ENCODE assay signal across 23 cellular contexts in the genomic region with DNA sequence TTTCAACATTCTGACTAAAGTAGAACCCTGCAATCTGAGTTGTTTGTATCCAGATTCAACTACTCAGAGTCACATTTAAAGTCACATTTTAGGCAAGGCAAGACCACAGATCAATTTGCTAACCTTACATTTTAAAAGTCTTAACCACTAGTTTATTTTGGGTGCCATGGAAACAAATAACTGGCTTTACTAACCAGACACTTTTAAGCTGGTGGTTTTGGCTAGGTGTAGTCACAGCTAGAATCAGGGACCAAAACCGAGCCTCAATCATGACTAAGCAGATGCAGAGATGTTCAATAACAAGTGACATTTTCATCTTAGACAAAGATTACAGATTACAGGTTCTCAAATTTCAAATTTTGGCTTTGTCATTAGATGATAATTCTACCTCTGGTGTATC.
DNase-seq lines count a peak whose midpoint lies in the region; ATAC-seq and TF ChIP-seq lines count a peak whose summit lies in the region.
"Had no signal": no experiment of that assay in that cellular context is flagged by ENCODE, and none has a peak within 500 bp of the region (broad histone marks: within the 10 kb centered on the region; RNA-seq: fewer than 3 reads in every experiment).

No MANE protein-coding gene starts in this region.

- H3K27me3 Mint-ChIP-seq in activated CD4-positive, alpha-beta T cell treated with anti-CD3 and anti-CD28 coated beads for 36 hours = peaks cover 2% of the 10 kb centered on the region
- H3K27me3 Mint-ChIP-seq in activated CD4-positive, alpha-beta T cell treated with anti-CD3 and anti-CD28 coated beads, Interleukin-2, amount 10 ng/mL, durations not matched to agents 24 days and 14 days = peaks cover 9% of the 10 kb centered on the region

- H3K4me1 Mint-ChIP-seq in activated CD4-positive, alpha-beta T cell treated with anti-CD3 and anti-CD28 coated beads for 36 hours = peaks cover 7% of the 10 kb centered on the region
- H3K4me1 Mint-ChIP-seq in activated CD4-positive, alpha-beta T cell treated with anti-CD3 and anti-CD28 coated beads, Interleukin-2, amount 10 ng/mL, durations not matched to agents 24 days and 14 days = peaks cover 2% of the 10 kb centered on the region
- H3K4me1 Mint-ChIP-seq: activated naive CD4-positive, alpha-beta T cell treated with anti-CD3 and anti-CD28 coated beads, Interleukin-2, amount 10 ng/mL, durations not matched to agents 7 days and 5 days had no signal

- TF ChIP-seq CTCF in body of pancreas (IDR thresholded peaks at IDR 0.05) = no peak

- intact Hi-C loops in activated CD4-positive, alpha-beta T cell treated with anti-CD3 and anti-CD28 coated beads for 36 hours (cut with DNase I, micrococcal nuclease) = no loop called here
- intact Hi-C loops in activated CD4-positive, alpha-beta T cell treated with anti-CD3 and anti-CD28 coated beads, Interleukin-2, amount 10 ng/mL, durations not matched to agents 24 days and 14 days (cut with micrococcal nuclease) = no loop called here
- intact Hi-C loops in body of pancreas (cut with DNase I) = no loop called here

- CTCF ChIA-PET in activated CD4-positive, alpha-beta T cell treated with anti-CD3 and anti-CD28 coated beads for 36 hours (lab: Charles Lee) = interaction anchor here (0.9 to 1.3 kb wide), 2 partner anchors 25 to 364 kb away, joined by 3 read pairs; no protein-coding TSS in a partner anchor

- WGBS in body of pancreas, 2 donors = 50 to 65% methylated on average over 1 of the region's 1 CpG

- no peaks in the 10 kb centered on the region for H3K9me3 Mint-ChIP-seq in activated CD4-positive, alpha-beta T cell treated with anti-CD3 and anti-CD28 coated beads for 36 hours (ENCODE audit: low read depth)
- H3K9me3 Mint-ChIP-seq in activated CD4-positive, alpha-beta T cell treated with anti-CD3 and anti-CD28 coated beads, Interleukin-2, amount 10 ng/mL, durations not matched to agents 24 days and 14 days = no peaks in the 10 kb centered on the region
- H3K9me3 Mint-ChIP-seq: activated naive CD4-positive, alpha-beta T cell treated with anti-CD3 and anti-CD28 coated beads, Interleukin-2, amount 10 ng/mL, durations not matched to agents 7 days and 5 days had no signal

- H3K4me3 Mint-ChIP-seq in activated CD4-positive, alpha-beta T cell treated with anti-CD3 and anti-CD28 coated beads for 36 hours = no peak overlapping the region
- no peak overlapping the region for H3K4me3 Mint-ChIP-seq in activated CD4-positive, alpha-beta T cell treated with anti-CD3 and anti-CD28 coated beads, Interleukin-2, amount 10 ng/mL, durations not matched to agents 24 days and 14 days
- H3K4me3 Mint-ChIP-seq: activated naive CD4-positive, alpha-beta T cell treated with anti-CD3 and anti-CD28 coated beads, Interleukin-2, amount 10 ng/mL, durations not matched to agents 7 days and 5 days; naive thymus-derived CD4-positive, alpha-beta T cell had no signal

- H3K4me1 ChIP-seq in body of pancreas = no peaks in the 10 kb centered on the region
- H3K4me1 ChIP-seq: gastrocnemius medialis, right atrium auricular region, suprapubic skin, vagina had no signal

- no peaks in the 10 kb centered on the region for H3K9me3 ChIP-seq in body of pancreas
- H3K9me3 ChIP-seq: gastrocnemius medialis, right atrium auricular region, suprapubic skin, vagina had no signal

- ATAC-seq in activated CD4-positive, alpha-beta T cell treated with anti-CD3 and anti-CD28 coated beads for 36 hours = peak; percentile 49
- ATAC-seq in body of pancreas = no peak
- no peak for ATAC-seq in SK-N-SH treated with all-trans-retinoic acid at 6 μM for 48 hours
- ATAC-seq: esophagus mucosa; gastrocnemius medialis; K562; naive thymus-derived CD4-positive, alpha-beta T cell had no signal

- no peak for TF ChIP-seq POLR2A in body of pancreas (IDR thresholded peaks at IDR 0.05)

- H3K27ac Mint-ChIP-seq in activated CD4-positive, alpha-beta T cell treated with anti-CD3 and anti-CD28 coated beads for 36 hours = no peak overlapping the region
- no peak overlapping the region for H3K27ac Mint-ChIP-seq in activated CD4-positive, alpha-beta T cell treated with anti-CD3 and anti-CD28 coated beads, Interleukin-2, amount 10 ng/mL, durations not matched to agents 24 days and 14 days
- H3K27ac Mint-ChIP-seq: activated naive CD4-positive, alpha-beta T cell treated with anti-CD3 and anti-CD28 coated beads, Interleukin-2, amount 10 ng/mL, durations not matched to agents 7 days and 5 days; naive thymus-derived CD4-positive, alpha-beta T cell had no signal

- no peak for DNase-seq in activated CD4-positive, alpha-beta T cell treated with anti-CD3 and anti-CD28 coated beads for 36 hours
- no peak for DNase-seq in activated CD4-positive, alpha-beta T cell treated with anti-CD3 and anti-CD28 coated beads, Interleukin-2, amount 10 ng/mL, durations not matched to agents 24 days and 14 days
- DNase-seq in H4 (ENCODE audit: low spot score) = peak; percentile 90
- DNase-seq in RPMI7951 (ENCODE audit: low read depth) = peak; percentile 0
- peak; percentile 8 for DNase-seq in myocyte (ENCODE audit: low read depth)
- DNase-seq in body of pancreas = no peak
- no peak for DNase-seq in LoVo (ENCODE audit: low spot score)
- DNase-seq: activated CD4-positive, alpha-beta T cell treated with anti-CD3 and anti-CD28 coated beads, Interleukin-2, amount 50 U/mL, for 1 hour; activated naive CD4-positive, alpha-beta T cell treated with anti-CD3 and anti-CD28 coated beads, Interleukin-2, amount 10 ng/mL, durations not matched to agents 7 days and 5 days; aorta; cerebellar nuclear complex; effector CD8-positive, alpha-beta T cell; gastrocnemius medialis; mammary epithelial cell; NCI-H1930; stimulated activated CD8-positive, alpha-beta memory T cell treated with anti-CD3 and anti-CD28 coated beads, Interleukin-4, amount 100 ng/mL, for 48 hours had no signal

- no peak overlapping the region for H3K27ac ChIP-seq in body of pancreas
- H3K27ac ChIP-seq: gastrocnemius medialis, right atrium auricular region, suprapubic skin, vagina had no signal

- POLR2A ChIA-PET in activated CD4-positive, alpha-beta T cell treated with anti-CD3 and anti-CD28 coated beads for 36 hours (lab: Charles Lee) = no interaction called here

- H3K36me3 ChIP-seq in body of pancreas (replicated peaks in 1 of 2; ENCODE audit: insufficient read depth in 1 of 2, low read depth in 2 of 2) = no peaks in the 10 kb centered on the region
- H3K36me3 ChIP-seq: gastrocnemius medialis, right atrium auricular region, suprapubic skin, vagina had no signal

- no peak overlapping the region for H3K4me3 ChIP-seq in body of pancreas
- H3K4me3 ChIP-seq: gastrocnemius medialis, K562, right atrium auricular region, suprapubic skin, vagina had no signal

- H3K36me3 Mint-ChIP-seq in activated CD4-positive, alpha-beta T cell treated with anti-CD3 and anti-CD28 coated beads for 36 hours (ENCODE audit: low read depth) = no peaks in the 10 kb centered on the region
- no peaks in the 10 kb centered on the region for H3K36me3 Mint-ChIP-seq in activated CD4-positive, alpha-beta T cell treated with anti-CD3 and anti-CD28 coated beads, Interleukin-2, amount 10 ng/mL, durations not matched to agents 24 days and 14 days (ENCODE audit: low read depth)
- H3K36me3 Mint-ChIP-seq: activated naive CD4-positive, alpha-beta T cell treated with anti-CD3 and anti-CD28 coated beads, Interleukin-2, amount 10 ng/mL, durations not matched to agents 7 days and 5 days; naive thymus-derived CD4-positive, alpha-beta T cell had no signal

- H3K27me3 ChIP-seq in body of pancreas = no peaks in the 10 kb centered on the region
- H3K27me3 ChIP-seq: gastrocnemius medialis, right atrium auricular region, suprapubic skin, vagina had no signal

TF ChIP-seq in SK-N-SH treated with all-trans-retinoic acid at 6 μM for 48 hours, 23 proteins besides CTCF, POLR2A, EP300 and RAD21 (continues in another document):
- no peak for TF ChIP-seq ZC3H10 (CRISPR knock-in tag; IDR thresholded peaks at IDR 0.05)
- TF ChIP-seq ESRRG (CRISPR knock-in tag; IDR thresholded peaks at IDR 0.05) = no peak
- TF ChIP-seq, protein P1, sequence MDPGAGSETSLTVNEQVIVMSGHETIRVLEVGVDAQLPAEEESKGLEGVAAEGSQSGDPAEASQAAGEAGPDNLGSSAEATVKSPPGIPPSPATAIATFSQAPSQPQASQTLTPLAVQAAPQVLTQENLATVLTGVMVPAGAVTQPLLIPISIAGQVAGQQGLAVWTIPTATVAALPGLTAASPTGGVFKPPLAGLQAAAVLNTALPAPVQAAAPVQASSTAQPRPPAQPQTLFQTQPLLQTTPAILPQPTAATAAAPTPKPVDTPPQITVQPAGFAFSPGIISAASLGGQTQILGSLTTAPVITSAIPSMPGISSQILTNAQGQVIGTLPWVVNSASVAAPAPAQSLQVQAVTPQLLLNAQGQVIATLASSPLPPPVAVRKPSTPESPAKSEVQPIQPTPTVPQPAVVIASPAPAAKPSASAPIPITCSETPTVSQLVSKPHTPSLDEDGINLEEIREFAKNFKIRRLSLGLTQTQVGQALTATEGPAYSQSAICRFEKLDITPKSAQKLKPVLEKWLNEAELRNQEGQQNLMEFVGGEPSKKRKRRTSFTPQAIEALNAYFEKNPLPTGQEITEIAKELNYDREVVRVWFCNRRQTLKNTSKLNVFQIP (CRISPR knock-in tag; IDR thresholded peaks at IDR 0.05; ENCODE audit: borderline replicate concordance, low read depth) = no peak
- TF ChIP-seq RARB (CRISPR knock-in tag; IDR thresholded peaks at IDR 0.05) = no peak
- TF ChIP-seq ZFP3 (CRISPR knock-in tag; IDR thresholded peaks at IDR 0.05) = no peak
- TF ChIP-seq ZNF565 (CRISPR knock-in tag; conservative IDR thresholded peaks at IDR 0.05; ENCODE audit: low read depth) = no peak
- TF ChIP-seq, protein P2, sequence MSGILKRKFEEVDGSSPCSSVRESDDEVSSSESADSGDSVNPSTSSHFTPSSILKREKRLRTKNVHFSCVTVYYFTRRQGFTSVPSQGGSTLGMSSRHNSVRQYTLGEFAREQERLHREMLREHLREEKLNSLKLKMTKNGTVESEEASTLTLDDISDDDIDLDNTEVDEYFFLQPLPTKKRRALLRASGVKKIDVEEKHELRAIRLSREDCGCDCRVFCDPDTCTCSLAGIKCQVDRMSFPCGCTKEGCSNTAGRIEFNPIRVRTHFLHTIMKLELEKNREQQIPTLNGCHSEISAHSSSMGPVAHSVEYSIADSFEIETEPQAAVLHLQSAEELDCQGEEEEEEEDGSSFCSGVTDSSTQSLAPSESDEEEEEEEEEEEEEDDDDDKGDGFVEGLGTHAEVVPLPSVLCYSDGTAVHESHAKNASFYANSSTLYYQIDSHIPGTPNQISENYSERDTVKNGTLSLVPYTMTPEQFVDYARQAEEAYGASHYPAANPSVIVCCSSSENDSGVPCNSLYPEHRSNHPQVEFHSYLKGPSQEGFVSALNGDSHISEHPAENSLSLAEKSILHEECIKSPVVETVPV (CRISPR knock-in tag; IDR thresholded peaks at IDR 0.05) = no peak
- no peak for TF ChIP-seq TCF4 (CRISPR knock-in tag; IDR thresholded peaks at IDR 0.05; ENCODE audit: borderline replicate concordance)
- no peak for TF ChIP-seq SNAI2 (CRISPR knock-in tag; IDR thresholded peaks at IDR 0.05)

Comparison
In these comparisons a context has a peak if more than half of its experiments do, and no peak if none do; other contexts are left out.
1. DNase-seq: peak in H4 (single experiment), RPMI7951 (single experiment) and myocyte (single experiment); none in activated CD4-positive, alpha-beta T cell treated with anti-CD3 and anti-CD28 coated beads for 36 hours (single experiment), activated CD4-positive, alpha-beta T cell treated with anti-CD3 and anti-CD28 coated beads, Interleukin-2, amount 10 ng/mL, durations not matched to agents 24 days and 14 days (single experiment), body of pancreas (0 of 4) and LoVo (single experiment).